Comparison of ENCODE assay signal across 8 cellular contexts in the genomic region with DNA sequence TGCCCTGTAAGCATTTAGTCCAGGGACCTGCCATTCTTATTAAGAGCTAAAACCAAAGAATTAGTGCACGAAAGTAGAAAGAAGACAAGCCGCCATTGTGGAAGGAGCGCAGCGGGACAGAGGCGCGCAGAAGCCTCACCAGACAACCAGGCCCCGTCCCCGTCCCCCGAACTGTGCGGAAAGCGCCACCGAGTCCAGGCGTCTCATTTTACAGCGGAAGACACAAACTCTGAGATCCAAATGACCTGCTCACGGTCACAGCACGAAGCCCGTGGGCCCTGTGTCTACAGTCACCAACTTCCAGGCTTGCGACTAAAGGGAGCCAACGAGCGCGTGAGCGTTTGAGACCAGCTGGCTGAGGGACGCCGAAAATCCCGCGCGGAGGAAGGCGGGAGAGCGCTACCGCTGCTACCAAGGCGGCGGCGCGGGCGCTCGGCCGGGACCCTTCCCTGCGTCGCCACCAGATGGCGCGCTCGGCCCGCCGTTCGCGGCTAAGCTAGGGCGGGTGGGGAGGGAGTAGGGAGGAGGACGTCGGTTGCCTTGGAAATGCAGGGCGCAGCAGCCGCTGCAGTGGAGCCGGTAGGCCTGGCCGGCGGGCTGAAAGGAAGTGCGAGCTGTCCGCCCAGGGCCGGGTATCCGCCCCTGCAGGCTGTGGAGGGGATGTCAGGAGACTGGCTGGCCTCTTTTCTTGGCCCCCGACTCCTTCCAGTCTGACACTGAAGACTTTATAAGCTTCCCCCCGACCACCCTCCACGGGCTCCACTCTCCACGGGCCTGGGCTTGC. TPM values are rescaled to one million over a fixed set of nuclear protein-coding genes. Genes with fewer than 3 reads are reported as not detected.
A peak's percentile ranks its signal among the peaks of the same experiment; 100 is the strongest.
DNase-seq lines count a peak whose midpoint lies in the region; ATAC-seq and TF ChIP-seq lines count a peak whose summit lies in the region.

No MANE protein-coding gene starts in this region.

- peak overlapping the region; percentile 75 to 82 (median 80) for H3K27ac ChIP-seq in esophagus muscularis mucosa (replicated peaks in 1 of 4)
- H3K27ac ChIP-seq in muscle layer of duodenum (ENCODE audit: low read length): peak overlapping the region; percentile 89

- TF ChIP-seq EP300 in Ishikawa (IDR thresholded peaks at IDR 0.05; ENCODE audit: borderline replicate concordance): 0 out of 2 replicates have a peak, but pooled peaks have one; percentile 11
- TF ChIP-seq EP300 in esophagus muscularis mucosa (IDR thresholded peaks at IDR 0.05): no peak

- WGBS in esophagus muscularis mucosa: 1% methylated on average over 42 of the region's 62 CpGs

- ATAC-seq in GM21619 (IDR thresholded peaks at IDR 0.05; ENCODE audit: unreplicated experiment): peak; percentile 100

- DNase-seq in DMS53 (lab: John Stamatoyannopoulos, UW) (peak; percentile 100), OCI-M1 (lab: John Stamatoyannopoulos, UW) (peak; percentile 100), esophagus muscularis mucosa (ENCODE audit: extremely low spot score) (peak; percentile 96)
- DNase-seq in activated T-cell treated with anti-CD3 and anti-CD28 coated beads, Interleukin-2, amount 50 U/mL, for 1 hour: peak; percentile 98
- DNase-seq in stimulated activated CD8-positive, alpha-beta memory T cell treated with anti-CD3 and anti-CD28 coated beads, Interleukin-7, amount 100 ng/mL, for 24 hours (ENCODE audit: low read depth): peak; percentile 81

- H3K4me1 ChIP-seq in esophagus muscularis mucosa: peaks cover 7 to 14% (median 8%) of the 10 kb centered on the region in 4 donors
- peaks cover 0 to 6% of the 10 kb centered on the region in 2 donors for H3K4me1 ChIP-seq in muscle layer of duodenum (ENCODE audit: control insufficient read depth in 1 of 2, insufficient read depth in 2 of 2, low read length in 2 of 2)

- H3K27me3 ChIP-seq in esophagus muscularis mucosa (no peaks in the 10 kb centered on the region), muscle layer of duodenum (ENCODE audit: low read depth, low read length) (no peaks in the 10 kb centered on the region)

- H3K9me3 ChIP-seq in esophagus muscularis mucosa (no peaks in the 10 kb centered on the region), muscle layer of duodenum (ENCODE audit: control insufficient read depth in 1 of 2, low read length in 2 of 2) (no peaks in the 10 kb centered on the region)

- intact Hi-C loops in esophagus muscularis mucosa (cut with DNase I): loop anchor here (5.0 to 10.0 kb wide), 3 partner anchors 88 to 440 kb away; no protein-coding TSS in a partner anchor

- no peak for TF ChIP-seq POLR2A in esophagus muscularis mucosa (IDR thresholded peaks at IDR 0.05; ENCODE audit: low read depth)

- TF ChIP-seq RAD21 in Ishikawa (IDR thresholded peaks at IDR 0.05; ENCODE audit: low read depth): peak; percentile 90

- peak overlapping the region; percentile 57 to 64 (median 59) for H3K4me3 ChIP-seq in esophagus muscularis mucosa
- peak overlapping the region; percentile 74 to 76 for H3K4me3 ChIP-seq in muscle layer of duodenum (ENCODE audit: low read depth in 1 of 2, low read length in 2 of 2)

- no peaks in the 10 kb centered on the region for H3K36me3 ChIP-seq in esophagus muscularis mucosa
- H3K36me3 ChIP-seq in muscle layer of duodenum (ENCODE audit: control insufficient read depth in 1 of 2, insufficient read depth in 2 of 2, low read length in 2 of 2): no peaks in the 10 kb centered on the region

- TF ChIP-seq CTCF in esophagus muscularis mucosa (IDR thresholded peaks at IDR 0.05): peak; percentile 95 to 99 (median 97)

TF ChIP-seq in Ishikawa, 13 proteins besides CTCF, POLR2A, EP300 and RAD21:
- no peak for TF ChIP-seq CREB1 (IDR thresholded peaks at IDR 0.05; ENCODE audit: low read depth)
- TF ChIP-seq TEAD4 (IDR thresholded peaks at IDR 0.05): peak; percentile 5; the same call in 1 of the 2 replicates
- TF ChIP-seq NFIC (IDR thresholded peaks at IDR 0.05): 0 out of 2 replicates have a peak, but pooled peaks have one; percentile 17
- no peak for TF ChIP-seq ZBTB7A (IDR thresholded peaks at IDR 0.05; ENCODE audit: low read depth)
- TF ChIP-seq, protein P1, sequence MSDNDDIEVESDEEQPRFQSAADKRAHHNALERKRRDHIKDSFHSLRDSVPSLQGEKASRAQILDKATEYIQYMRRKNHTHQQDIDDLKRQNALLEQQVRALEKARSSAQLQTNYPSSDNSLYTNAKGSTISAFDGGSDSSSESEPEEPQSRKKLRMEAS (IDR thresholded peaks at IDR 0.05): peak; percentile 98
- TF ChIP-seq, protein P2, sequence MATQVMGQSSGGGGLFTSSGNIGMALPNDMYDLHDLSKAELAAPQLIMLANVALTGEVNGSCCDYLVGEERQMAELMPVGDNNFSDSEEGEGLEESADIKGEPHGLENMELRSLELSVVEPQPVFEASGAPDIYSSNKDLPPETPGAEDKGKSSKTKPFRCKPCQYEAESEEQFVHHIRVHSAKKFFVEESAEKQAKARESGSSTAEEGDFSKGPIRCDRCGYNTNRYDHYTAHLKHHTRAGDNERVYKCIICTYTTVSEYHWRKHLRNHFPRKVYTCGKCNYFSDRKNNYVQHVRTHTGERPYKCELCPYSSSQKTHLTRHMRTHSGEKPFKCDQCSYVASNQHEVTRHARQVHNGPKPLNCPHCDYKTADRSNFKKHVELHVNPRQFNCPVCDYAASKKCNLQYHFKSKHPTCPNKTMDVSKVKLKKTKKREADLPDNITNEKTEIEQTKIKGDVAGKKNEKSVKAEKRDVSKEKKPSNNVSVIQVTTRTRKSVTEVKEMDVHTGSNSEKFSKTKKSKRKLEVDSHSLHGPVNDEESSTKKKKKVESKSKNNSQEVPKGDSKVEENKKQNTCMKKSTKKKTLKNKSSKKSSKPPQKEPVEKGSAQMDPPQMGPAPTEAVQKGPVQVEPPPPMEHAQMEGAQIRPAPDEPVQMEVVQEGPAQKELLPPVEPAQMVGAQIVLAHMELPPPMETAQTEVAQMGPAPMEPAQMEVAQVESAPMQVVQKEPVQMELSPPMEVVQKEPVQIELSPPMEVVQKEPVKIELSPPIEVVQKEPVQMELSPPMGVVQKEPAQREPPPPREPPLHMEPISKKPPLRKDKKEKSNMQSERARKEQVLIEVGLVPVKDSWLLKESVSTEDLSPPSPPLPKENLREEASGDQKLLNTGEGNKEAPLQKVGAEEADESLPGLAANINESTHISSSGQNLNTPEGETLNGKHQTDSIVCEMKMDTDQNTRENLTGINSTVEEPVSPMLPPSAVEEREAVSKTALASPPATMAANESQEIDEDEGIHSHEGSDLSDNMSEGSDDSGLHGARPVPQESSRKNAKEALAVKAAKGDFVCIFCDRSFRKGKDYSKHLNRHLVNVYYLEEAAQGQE (IDR thresholded peaks at IDR 0.05; ENCODE audit: low read depth): no peak
- TF ChIP-seq TAF1 (IDR thresholded peaks at IDR 0.05; ENCODE audit: low read depth): peak; percentile 28
- peak; percentile 81 for TF ChIP-seq YY1 (IDR thresholded peaks at IDR 0.05; ENCODE audit: low read depth)
- TF ChIP-seq FOXM1 (IDR thresholded peaks at IDR 0.05; ENCODE audit: borderline replicate concordance, low read depth): 0 out of 2 replicates have a peak, but pooled peaks have one; percentile 22
- TF ChIP-seq, protein P3, sequence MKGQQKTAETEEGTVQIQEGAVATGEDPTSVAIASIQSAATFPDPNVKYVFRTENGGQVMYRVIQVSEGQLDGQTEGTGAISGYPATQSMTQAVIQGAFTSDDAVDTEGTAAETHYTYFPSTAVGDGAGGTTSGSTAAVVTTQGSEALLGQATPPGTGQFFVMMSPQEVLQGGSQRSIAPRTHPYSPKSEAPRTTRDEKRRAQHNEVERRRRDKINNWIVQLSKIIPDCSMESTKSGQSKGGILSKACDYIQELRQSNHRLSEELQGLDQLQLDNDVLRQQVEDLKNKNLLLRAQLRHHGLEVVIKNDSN (IDR thresholded peaks at IDR 0.05): no peak

RNA-seq across cellular contexts. Expression of a gene that starts 0.4 kb away (rescaled TPM):
- total RNA-seq in esophagus muscularis mucosa: not detected

RNA-seq across cellular contexts. Expression of a gene that starts 43.8 kb away (rescaled TPM):
- total RNA-seq in esophagus muscularis mucosa: 10 to 100 TPM in 2 of 4 donors, 1 to 10 TPM in 2; 7.1 to 10.4 (median 8.8) TPM

Comparison
In these comparisons a context has a peak if more than half of its experiments do, and no peak if none do; other contexts are left out.
1. Peak in every context shown above with its lines: DNase-seq, ATAC-seq, H3K4me3 ChIP-seq and H3K27ac ChIP-seq.